ENCODE assay signal across 14 cellular contexts in the genomic region with DNA sequence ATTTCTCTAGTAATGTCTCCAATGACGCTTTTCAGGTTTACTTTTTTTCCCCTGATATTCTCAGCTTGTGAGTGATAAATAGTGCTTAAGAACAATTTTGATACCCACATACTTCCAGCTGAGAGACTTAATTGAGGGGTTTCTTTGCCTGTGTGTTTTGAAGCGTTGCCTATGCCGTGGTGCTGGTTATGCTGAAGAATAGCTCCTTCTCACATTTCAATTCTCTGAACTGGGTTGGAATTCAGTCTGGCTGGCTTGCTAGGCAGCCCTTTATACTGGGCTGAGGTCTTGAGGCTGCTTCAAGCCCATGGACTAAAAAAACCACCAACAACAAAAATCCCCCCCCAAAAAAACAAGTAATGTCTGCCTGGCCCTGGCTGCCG.
DNase-seq lines count a peak whose midpoint lies in the region; ATAC-seq, FAIRE-seq and TF ChIP-seq lines count a peak whose summit lies in the region.
"Had no signal": no experiment of that assay in that cellular context is flagged by ENCODE, and none has a peak within 500 bp of the region (broad histone marks: within the 10 kb centered on the region; RNA-seq: fewer than 3 reads in every experiment).

No MANE protein-coding gene starts in this region.

- H3K9me1 ChIP-seq in K562 (ENCODE audit: control insufficient read depth, insufficient read depth, low read length): no peaks in the 10 kb centered on the region

- BruUV-seq in K562 (replicated peaks; lab: Mats Ljungman, UMichigan) (no TSS peak), HepG2 (replicated peaks; lab: Mats Ljungman, UMichigan) (no TSS peak)

- H3K9ac ChIP-seq in BLaER1 (peak overlapping the region; percentile 44; the same call in 1 of the 2 replicates), Loucy (ENCODE audit: low read depth, low read length, poor library complexity, severe bottlenecking) (no peak overlapping the region), K562 (ENCODE audit: insufficient read depth in 1 of 2, low read depth in 2 of 2, low read length in 2 of 2) (no peak overlapping the region; a peak in 1 of 4 replicates), HepG2 (ENCODE audit: insufficient read depth, low read depth, low read length) (no peak overlapping the region)

- in situ Hi-C loops in K562 (cut with MboI) (no loop called here), HepG2 (cut with HindIII; ENCODE audit: extremely low pct_ligation_motif_present, low pct_unique_long_range_greater_than_20kb) (no loop called here)

- H3K4me3 ChIP-seq in BLaER1: no peak overlapping the region
- no peak overlapping the region for H3K4me3 ChIP-seq in Loucy (ENCODE audit: low read length, poor library complexity, severe bottlenecking)
- H3K4me3 ChIP-seq in K562: no peak overlapping the region
- H3K4me3 ChIP-seq in HepG2 (replicated peaks in 1 of 3; ENCODE audit: insufficient read depth in 1 of 3, low read depth in 2 of 3, low read length in 3 of 3): no peak overlapping the region
- H3K4me3 ChIP-seq: ovary, smooth muscle cell, suprapubic skin had no signal

- peaks cover 16% of the 10 kb centered on the region for H3K9me3 ChIP-seq in BLaER1
- no peaks in the 10 kb centered on the region for H3K9me3 ChIP-seq in Loucy (ENCODE audit: insufficient read depth, low read depth, low read length)
- no peaks in the 10 kb centered on the region for H3K9me3 ChIP-seq in K562 (replicated peaks; ENCODE audit: control insufficient read depth, insufficient read depth, low read depth, low read length)
- no peaks in the 10 kb centered on the region for H3K9me3 ChIP-seq in HepG2 (ENCODE audit: low read length)
- H3K9me3 ChIP-seq: ovary, suprapubic skin had no signal

- TF ChIP-seq CTCF in Loucy (conservative IDR thresholded peaks at IDR 0.05; ENCODE audit: low read length): no peak
- TF ChIP-seq CTCF in K562 (IDR thresholded peaks at IDR 0.05 in 2 of 3, conservative IDR thresholded peaks at IDR 0.05 in 1 of 3; ENCODE audit: insufficient read depth in 2 of 3, low read depth in 1 of 3, low read length in 3 of 3): no peak
- no peak for TF ChIP-seq CTCF in HepG2 (CRISPR knock-in tag; IDR thresholded peaks at IDR 0.05)

- H3K79me2 ChIP-seq in Loucy (ENCODE audit: insufficient read depth, low read length): no peaks in the 10 kb centered on the region
- no peaks in the 10 kb centered on the region for H3K79me2 ChIP-seq in K562 (ENCODE audit: control insufficient read depth, insufficient read depth, low read length)
- H3K79me2 ChIP-seq in HepG2 (ENCODE audit: insufficient read depth, low read length): no peaks in the 10 kb centered on the region

- POLR2A ChIA-PET in K562 (lab: Yijun Ruan, JAX): interaction anchor here (0.7 to 2.3 kb wide), 4 partner anchors 9 to 39 kb away, joined by 3 to 9 read pairs (median 6); no protein-coding TSS in a partner anchor
- POLR2A ChIA-PET in HepG2 (lab: Yijun Ruan, JAX): no interaction called here

- TF ChIP-seq EP300 in K562 (IDR thresholded peaks at IDR 0.05; ENCODE audit: low read length) (no peak), HepG2 (IDR thresholded peaks at IDR 0.05; ENCODE audit: low read depth in 2 of 2, low read length in 2 of 2) (no peak), HepG2 (CRISPR knock-in tag; IDR thresholded peaks at IDR 0.05; ENCODE audit: borderline replicate concordance) (no peak)

- H3K27ac ChIP-seq in BLaER1 (peak overlapping the region; percentile 64), K562 (ENCODE audit: extremely low read depth, low read depth, low read length) (peak overlapping the region; percentile 16; the same call in 1 of the 3 replicates), HepG2 (ENCODE audit: extremely low read length, insufficient read depth, low read length) (no peak overlapping the region)
- H3K27ac ChIP-seq: ovary, suprapubic skin had no signal

- intact Hi-C loops in K562 (cut with micrococcal nuclease) (no loop called here), HepG2 (cut with micrococcal nuclease; ENCODE audit: unreplicated experiment) (no loop called here)

- ATAC-seq in GM21515 (IDR thresholded peaks at IDR 0.05; ENCODE audit: unreplicated experiment) (peak; percentile 25), K562 (no peak), HepG2 (no peak), GM18858 (IDR thresholded peaks at IDR 0.05; ENCODE audit: unreplicated experiment) (no peak)
- ATAC-seq: activated CD4-positive, alpha-beta T cell treated with anti-CD3 and anti-CD28 coated beads for 36 hours; T-helper 17 cell had no signal

- H3K4me1 ChIP-seq in BLaER1 (peaks cover 53% of the 10 kb centered on the region), Loucy (ENCODE audit: insufficient read depth, low read length, poor library complexity, severe bottlenecking) (peaks cover 12% of the 10 kb centered on the region), K562 (replicated peaks in 1 of 2; ENCODE audit: control insufficient read depth in 2 of 2, insufficient read depth in 2 of 2, low read length in 2 of 2) (peaks cover 8 to 32% of the 10 kb centered on the region in 2 experiments; a peak in 3 of 5 replicates), HepG2 (ENCODE audit: insufficient read depth, low read length) (no peaks in the 10 kb centered on the region)
- H3K4me1 ChIP-seq: suprapubic skin had no signal

- CTCF ChIA-PET in K562 (lab: Yijun Ruan, JAX; ENCODE audit: low intra/inter-chr PET ratio) (no interaction called here), HepG2 (lab: Yijun Ruan, JAX; ENCODE audit: low intra/inter-chr PET ratio, low total read pairs) (no interaction called here)

- H3K9me2 ChIP-seq in Loucy (replicated peaks; ENCODE audit: low read depth, low read length): no peaks in the 10 kb centered on the region

- no peak for TF ChIP-seq RAD21 in K562 (CRISPR knock-in tag; conservative IDR thresholded peaks at IDR 0.05 in 1 of 2, IDR thresholded peaks at IDR 0.05 in 1 of 2)
- no peak for TF ChIP-seq RAD21 in HepG2 (CRISPR knock-in tag; IDR thresholded peaks at IDR 0.05)

- no peaks in the 10 kb centered on the region for H3K27me3 ChIP-seq in BLaER1
- no peaks in the 10 kb centered on the region for H3K27me3 ChIP-seq in Loucy (ENCODE audit: insufficient read depth, low read length, poor library complexity, severe bottlenecking)
- H3K27me3 ChIP-seq in K562 (ENCODE audit: control insufficient read depth in 2 of 2, insufficient read depth in 2 of 2, low read length in 2 of 2): no peaks in the 10 kb centered on the region
- no peaks in the 10 kb centered on the region for H3K27me3 ChIP-seq in HepG2 (ENCODE audit: control insufficient read depth in 1 of 2, insufficient read depth in 2 of 2, low read length in 2 of 2)
- H3K27me3 ChIP-seq: ovary, suprapubic skin had no signal

- 69% methylated on average over 4 of the region's 4 CpGs for WGBS in K562 (ENCODE audit: insufficient coverage, low coverage, missing lambda C conversion rate)
- WGBS in HepG2 (ENCODE audit: low lambda C conversion rate): 21% methylated on average over 4 of the region's 4 CpGs

- TF ChIP-seq POLR2A in K562 (conservative IDR thresholded peaks at IDR 0.05) (no peak), HepG2 (IDR thresholded peaks at IDR 0.05; ENCODE audit: insufficient read depth in 1 of 2, low read depth in 2 of 2, low read length in 2 of 2) (no peak)

- H3K4me2 ChIP-seq in BLaER1: peak overlapping the region; percentile 65
- H3K4me2 ChIP-seq in Loucy (ENCODE audit: low read depth, low read length, poor library complexity, severe bottlenecking): peak overlapping the region; percentile 12
- H3K4me2 ChIP-seq in K562 (ENCODE audit: insufficient read depth, low read length): peak overlapping the region; percentile 23; the same call in 1 of the 2 replicates
- H3K4me2 ChIP-seq in HepG2 (ENCODE audit: low read depth, low read length): no peak overlapping the region
- H3K4me2 ChIP-seq: smooth muscle cell had no signal

- H3K36me3 ChIP-seq in BLaER1: no peaks in the 10 kb centered on the region
- no peaks in the 10 kb centered on the region for H3K36me3 ChIP-seq in Loucy (ENCODE audit: insufficient read depth, low read length)
- no peaks in the 10 kb centered on the region for H3K36me3 ChIP-seq in K562 (ENCODE audit: control insufficient read depth, insufficient read depth, low read length)
- no peaks in the 10 kb centered on the region for H3K36me3 ChIP-seq in HepG2 (replicated peaks in 1 of 2; ENCODE audit: control insufficient read depth in 1 of 2, insufficient read depth in 2 of 2, low read length in 2 of 2)
- H3K36me3 ChIP-seq: ovary, suprapubic skin had no signal

- H2AFZ ChIP-seq in Loucy (ENCODE audit: low read length) (no peak overlapping the region), K562 (ENCODE audit: low read depth, low read length) (peak overlapping the region; percentile 30), HepG2 (ENCODE audit: low read length) (no peak overlapping the region)

- DNase-seq in K562 (ENCODE audit: extremely low read depth in 1 of 4, low spot score in 3 of 4): no peak
- no peak for DNase-seq in GDM1 (lab: John Stamatoyannopoulos, UW)
- no peak for DNase-seq in NCI-H82 (lab: John Stamatoyannopoulos, UW)
- no peak for DNase-seq in HepG2 (ENCODE audit: low spot score)
- DNase-seq: NCI-H1048, ovary, T-helper 17 cell had no signal

- no peaks in the 10 kb centered on the region for H4K20me1 ChIP-seq in BLaER1
- no peaks in the 10 kb centered on the region for H4K20me1 ChIP-seq in Loucy (ENCODE audit: insufficient read depth, low read length, poor library complexity, severe bottlenecking)
- H4K20me1 ChIP-seq in K562 (replicated peaks; ENCODE audit: control insufficient read depth, insufficient read depth, low read length): no peaks in the 10 kb centered on the region
- no peaks in the 10 kb centered on the region for H4K20me1 ChIP-seq in HepG2 (ENCODE audit: insufficient read depth, low read length)

- FAIRE-seq in K562 (lab: Jason Lieb, UNC) (no peak), HepG2 (lab: Jason Lieb, UNC) (no peak)

- H3F3A ChIP-seq in Loucy (ENCODE audit: low read depth): no peaks in the 10 kb centered on the region

TF ChIP-seq in K562, 482 proteins besides CTCF, POLR2A, EP300 and RAD21 (continues in another document):
- TF ChIP-seq HOXB6 (CRISPR knock-in tag; IDR thresholded peaks at IDR 0.05; ENCODE audit: borderline replicate concordance) (no peak), RBM34 (IDR thresholded peaks at IDR 0.05; ENCODE audit: borderline replicate concordance, insufficient read depth, low read length) (no peak)
